Comparison of ENCODE assay signal across 1 cellular context in genomic region chr17:38711792-38712571, GRCh38.
TF ChIP-seq lines count a peak whose summit lies in the region.

No MANE protein-coding gene starts in this region.

TF ChIP-seq in H1, 55 proteins besides CTCF, POLR2A, EP300 and RAD21:
- no peak for TF ChIP-seq CHD1 (IDR thresholded peaks at IDR 0.05; ENCODE audit: low read depth, low read length)
- no peak for TF ChIP-seq SP1 (IDR thresholded peaks at IDR 0.05; ENCODE audit: low read depth, low read length)
- TF ChIP-seq JUND (IDR thresholded peaks at IDR 0.05; ENCODE audit: low read length): no peak
- TF ChIP-seq BCL11A (IDR thresholded peaks at IDR 0.05; ENCODE audit: low read depth in 2 of 2, low read length in 2 of 2): no peak
- TF ChIP-seq FOSL1 (IDR thresholded peaks at IDR 0.05; ENCODE audit: insufficient read depth, low read depth, low read length): no peak
- no peak for TF ChIP-seq MAX (IDR thresholded peaks at IDR 0.05)
- no peak for TF ChIP-seq POLR2AphosphoS5 (IDR thresholded peaks at IDR 0.05; ENCODE audit: low read depth, low read length)
- no peak for TF ChIP-seq CTBP2 (IDR thresholded peaks at IDR 0.05; ENCODE audit: borderline replicate concordance, insufficient read depth, insufficient read length, low read length)
- no peak for TF ChIP-seq RNF2 (IDR thresholded peaks at IDR 0.05; ENCODE audit: borderline replicate concordance, low read depth, low read length, missing control alignments, poor library complexity, severe bottlenecking)
- TF ChIP-seq, protein P1, sequence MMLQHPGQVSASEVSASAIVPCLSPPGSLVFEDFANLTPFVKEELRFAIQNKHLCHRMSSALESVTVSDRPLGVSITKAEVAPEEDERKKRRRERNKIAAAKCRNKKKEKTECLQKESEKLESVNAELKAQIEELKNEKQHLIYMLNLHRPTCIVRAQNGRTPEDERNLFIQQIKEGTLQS (IDR thresholded peaks at IDR 0.05; ENCODE audit: insufficient read depth, low read depth, low read length): no peak
- TF ChIP-seq KDM1A (IDR thresholded peaks at IDR 0.05; ENCODE audit: borderline replicate concordance, low read length): no peak
- TF ChIP-seq POU5F1 (IDR thresholded peaks at IDR 0.05; ENCODE audit: low read depth, low read length): no peak
- TF ChIP-seq HDAC6 (IDR thresholded peaks at IDR 0.05; ENCODE audit: low read depth, low read length): no peak
- no peak for TF ChIP-seq CREB1 (IDR thresholded peaks at IDR 0.05)
- TF ChIP-seq GTF2F1 (IDR thresholded peaks at IDR 0.05; ENCODE audit: borderline replicate concordance, low read depth, low read length): no peak
- no peak for TF ChIP-seq CEBPB (IDR thresholded peaks at IDR 0.05; ENCODE audit: low read depth, low read length)
- no peak for TF ChIP-seq JUN (IDR thresholded peaks at IDR 0.05; ENCODE audit: low read depth, low read length)
- no peak for TF ChIP-seq EZH2 (IDR thresholded peaks at IDR 0.05; ENCODE audit: low read depth, low read length, severe bottlenecking)
